Comparison of ENCODE assay signal across 19 cellular contexts in genomic region chr13:84588023-84588422, GRCh38.
"Had no signal": no experiment of that assay in that cellular context is flagged by ENCODE, and none has a peak within 500 bp of the region (broad histone marks: within the 10 kb centered on the region; RNA-seq: fewer than 3 reads in every experiment).

No MANE protein-coding gene starts in this region.

- H3K36me3 ChIP-seq: SJSA1 had no signal

- H3K4me1 ChIP-seq: SJSA1 had no signal

- DNase-seq: Kasumi-1, MV-4-11, NCI-H1048, NCI-H1694, NCI-H187 treated with DMSO at 0.1 percent for 48 hours, NCI-H2107, NCI-H2227 treated with DMSO at 0.1 percent for 48 hours, NCI-H524, NCI-H69, NCI-H774, Right ventricle myocardium superior, RPMI8226, SIG-M5 had no signal

- FAIRE-seq: HTR-8/SVneo, K562, RCC 7860 had no signal

- H3K9ac ChIP-seq: KMS-11 had no signal

- H3K9me3 ChIP-seq: SJSA1 had no signal

- H3K27me3 ChIP-seq: SJSA1 had no signal

- H3K4me3 ChIP-seq: K562, SJSA1, SK-N-MC had no signal

- H3K27ac ChIP-seq: KMS-11, SJSA1, SK-N-MC had no signal

- H3K4me2 ChIP-seq: KMS-11 had no signal
